In genomic region chr9:73270967-73271722, GRCh38 we compare ENCODE assay signal across 9 cellular contexts.
DNase-seq lines count a peak whose midpoint lies in the region; ATAC-seq, FAIRE-seq and TF ChIP-seq lines count a peak whose summit lies in the region.
"Had no signal": no experiment of that assay in that cellular context is flagged by ENCODE, and none has a peak within 500 bp of the region (broad histone marks: within the 10 kb centered on the region; RNA-seq: fewer than 3 reads in every experiment).

No MANE protein-coding gene starts in this region.

- no peaks in the 10 kb centered on the region for H3K79me2 ChIP-seq in keratinocyte (ENCODE audit: control insufficient read depth, insufficient read depth, low read length)

- 53 to 77% (median 57%) methylated on average over 3 of the region's 3 CpGs for whole genome bisulfite sequencing in spleen, 5 donors

- no peaks in the 10 kb centered on the region for H3K36me3 ChIP-seq in keratinocyte (ENCODE audit: control insufficient read depth in 2 of 2, extremely low read depth in 1 of 2, insufficient read depth in 2 of 2, low read length in 2 of 2)
- H3K36me3 ChIP-seq in spleen = no peaks in the 10 kb centered on the region

- DNase-seq in Calu3 (peak; percentile 17), RWPE1 (ENCODE audit: low spot score) (peak; percentile 90), keratinocyte (ENCODE audit: low read depth, low spot score) (peak; percentile 61), posterior cingulate gyrus (no peak), osteocyte (ENCODE audit: extremely low spot score, unreplicated experiment) (no peak), spleen (no peak)
- DNase-seq: MM.1S had no signal

- H3K4me3 ChIP-seq in keratinocyte (ENCODE audit: control insufficient read depth in 2 of 3, extremely low read depth in 1 of 3, insufficient read depth in 2 of 3, low read depth in 1 of 3, low read length in 3 of 3) (no peak overlapping the region), spleen (no peak overlapping the region)

- no peaks in the 10 kb centered on the region for H3K9me3 ChIP-seq in keratinocyte (ENCODE audit: control insufficient read depth, low read depth, low read length)
- no peaks in the 10 kb centered on the region for H3K9me3 ChIP-seq in spleen

- H3K4me3 Mint-ChIP-seq in Calu3 (ENCODE audit: low read depth, unreplicated experiment) (peak overlapping the region; percentile 13), osteocyte (ENCODE audit: unreplicated experiment) (no peak overlapping the region)

- CTCF ChIA-PET in Calu3 (lab: Charles Lee) (no interaction called here), RWPE1 (lab: Yijun Ruan, JAX) (interaction anchor here (0.7 kb wide), 1 partner anchor 295 kb away, joined by 3 read pairs; no protein-coding TSS in a partner anchor)

- POLR2A ChIA-PET in RWPE1 (lab: Yijun Ruan, JAX; ENCODE audit: low non-redundant PET) = no interaction called here

- intact Hi-C loops in Calu3 (cut with micrococcal nuclease; ENCODE audit: unreplicated experiment) = loop anchor here (5.0 kb wide), 1 partner anchor 76 kb away; no protein-coding TSS in a partner anchor
- intact Hi-C loops in posterior cingulate gyrus (cut with DNase I) = loop anchor here (10.0 kb wide), 1 partner anchor 1304 kb away; no protein-coding TSS in a partner anchor
- intact Hi-C loops in spleen (cut with DNase I; ENCODE audit: low total_unique reads) = no loop called here

- no peaks in the 10 kb centered on the region for H3K9me1 ChIP-seq in keratinocyte (ENCODE audit: control insufficient read depth, extremely low read depth, insufficient read depth, low read length)

- H4K20me1 ChIP-seq in keratinocyte (ENCODE audit: control insufficient read depth, extremely low read depth, insufficient read depth, low read length) = no peaks in the 10 kb centered on the region

- H3K27ac Mint-ChIP-seq in Calu3 (ENCODE audit: unreplicated experiment) (peak overlapping the region; percentile 68), osteocyte (ENCODE audit: unreplicated experiment) (no peak overlapping the region)

- H3K27me3 ChIP-seq in keratinocyte (ENCODE audit: control insufficient read depth, extremely low read depth, insufficient read depth, low read length) (no peaks in the 10 kb centered on the region), spleen (replicated peaks in 1 of 7) (no peaks in the 10 kb centered on the region)

- H3K9me3 Mint-ChIP-seq in Calu3 (ENCODE audit: low read depth, unreplicated experiment) = no peaks in the 10 kb centered on the region
- no peaks in the 10 kb centered on the region for H3K9me3 Mint-ChIP-seq in osteocyte (ENCODE audit: unreplicated experiment)

- no peak for TF ChIP-seq CTCF in Calu3 (IDR thresholded peaks at IDR 0.05; ENCODE audit: unreplicated experiment)
- TF ChIP-seq CTCF in RWPE1 (conservative IDR thresholded peaks at IDR 0.05; ENCODE audit: low read depth) = no peak
- TF ChIP-seq CTCF in keratinocyte (optimal IDR thresholded peaks at IDR 0.05 in 1 of 3, IDR thresholded peaks at IDR 0.05 in 1 of 3, conservative IDR thresholded peaks at IDR 0.05 in 1 of 3; ENCODE audit: extremely low read depth in 1 of 3, insufficient read depth in 2 of 3, low read length in 3 of 3) = no peak
- TF ChIP-seq CTCF in osteocyte (IDR thresholded peaks at IDR 0.05) = no peak
- TF ChIP-seq CTCF in spleen (IDR thresholded peaks at IDR 0.05 in 8 of 11, conservative IDR thresholded peaks at IDR 0.05 in 3 of 11) = no peak

- dilution Hi-C loops in keratinocyte (cut with MboI; ENCODE audit: extremely low pct_ligation_motif_present, low sequenced_read_pairs) = no loop called here

- FAIRE-seq in keratinocyte (lab: Jason Lieb, UNC) = peak; percentile 9

- H3K4me1 Mint-ChIP-seq in Calu3 (ENCODE audit: low read depth, unreplicated experiment) = peaks cover 22% of the 10 kb centered on the region
- peaks cover 5% of the 10 kb centered on the region for H3K4me1 Mint-ChIP-seq in osteocyte (ENCODE audit: unreplicated experiment)

- peak overlapping the region; percentile 35 for H2AFZ ChIP-seq in keratinocyte (ENCODE audit: control insufficient read depth, low read length)

- H3K4me1 ChIP-seq in keratinocyte (ENCODE audit: control insufficient read depth, extremely low read depth, insufficient read depth, low read length) = peaks cover 11% of the 10 kb centered on the region
- H3K4me1 ChIP-seq in spleen = no peaks in the 10 kb centered on the region

- no peak overlapping the region for H3K9ac ChIP-seq in keratinocyte (ENCODE audit: control insufficient read depth, extremely low read depth, insufficient read depth, low read length)

- H3K36me3 Mint-ChIP-seq in Calu3 (ENCODE audit: insufficient read depth, unreplicated experiment) (no peaks in the 10 kb centered on the region), osteocyte (ENCODE audit: unreplicated experiment) (no peaks in the 10 kb centered on the region)

- BruUV-seq in Calu3 (replicated peaks; lab: Mats Ljungman, UMichigan) = no TSS peak

- no peak for TF ChIP-seq POLR2A in spleen (IDR thresholded peaks at IDR 0.05)

- peak overlapping the region; percentile 61 for H3K4me2 ChIP-seq in keratinocyte (ENCODE audit: control insufficient read depth, extremely low read depth, insufficient read depth, low read depth, low read length)

- ATAC-seq in HG02884 (IDR thresholded peaks at IDR 0.05; ENCODE audit: unreplicated experiment) = peak; percentile 39
- ATAC-seq in HG03565 (IDR thresholded peaks at IDR 0.05; ENCODE audit: unreplicated experiment) = no peak

- H3K27me3 Mint-ChIP-seq in Calu3 (ENCODE audit: unreplicated experiment) = no peaks in the 10 kb centered on the region
- H3K27me3 Mint-ChIP-seq in osteocyte (ENCODE audit: unreplicated experiment) = peaks cover 8% of the 10 kb centered on the region

- H3K27ac ChIP-seq in RWPE1 (no peak overlapping the region), keratinocyte (ENCODE audit: control insufficient read depth, insufficient read depth, low read length) (peak overlapping the region; percentile 22), spleen (peak overlapping the region in 1 of 8 donors; percentile 1)

Comparison
In these comparisons a context has a peak if more than half of its experiments do, and no peak if none do; other contexts are left out.
1. DNase-seq: peak in Calu3 (single experiment), RWPE1 (single experiment) and keratinocyte (single experiment); none in posterior cingulate gyrus (0 of 10), osteocyte (single experiment) and spleen (single experiment).